7 cellular contexts compared by ENCODE assay signal in genomic region chr20:62325172-62325905, GRCh38.
"Had no signal": no experiment of that assay in that cellular context is flagged by ENCODE, and none has a peak within 500 bp of the region (broad histone marks: within the 10 kb centered on the region; RNA-seq: fewer than 3 reads in every experiment).

No MANE protein-coding gene starts in this region.

- ATAC-seq: GM23338, K562 had no signal

- DNase-seq: H9, HCEC 1CT, IMR-90 had no signal

- H2AFZ ChIP-seq: GM23338 had no signal

- H3K4me2 ChIP-seq: GM23338 had no signal

- FAIRE-seq: H1, H54, K562 had no signal

- H3K4me3 ChIP-seq: GM23338, K562 had no signal
